Comparison of ENCODE assay signal across 17 cellular contexts in the genomic region with DNA sequence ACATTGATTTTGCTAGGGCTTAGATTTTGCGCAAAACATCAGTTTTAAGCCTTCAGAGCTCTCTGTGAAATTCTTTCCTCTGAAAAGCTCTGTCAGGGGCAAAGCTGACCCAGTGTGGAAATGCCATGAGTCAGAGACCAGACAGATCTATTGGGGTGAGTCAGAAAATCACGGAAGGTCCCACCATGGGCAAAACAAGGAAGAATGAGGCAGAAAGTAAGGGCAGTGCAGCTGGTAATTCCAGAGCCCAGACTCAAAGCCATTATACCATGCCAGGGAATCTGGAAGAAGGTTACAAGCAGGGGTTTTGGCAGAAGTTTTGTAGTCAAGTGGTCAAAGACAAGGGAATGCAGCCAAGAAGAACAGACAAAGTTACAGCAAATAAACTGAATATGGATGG.
DNase-seq lines count a peak whose midpoint lies in the region; ATAC-seq, FAIRE-seq and TF ChIP-seq lines count a peak whose summit lies in the region.
"Had no signal": no experiment of that assay in that cellular context is flagged by ENCODE, and none has a peak within 500 bp of the region (broad histone marks: within the 10 kb centered on the region; RNA-seq: fewer than 3 reads in every experiment).

No MANE protein-coding gene starts in this region.

- no peaks in the 10 kb centered on the region for H4K20me1 ChIP-seq in OCI-LY3 (ENCODE audit: insufficient read depth, low read length)
- no peaks in the 10 kb centered on the region for H4K20me1 ChIP-seq in HepG2 (ENCODE audit: insufficient read depth, low read length)

- H3K9ac ChIP-seq in OCI-LY3 (ENCODE audit: low read length) (peak overlapping the region; percentile 4; the same call in 1 of the 2 replicates), HepG2 (ENCODE audit: insufficient read depth, low read depth, low read length) (no peak overlapping the region)
- H3K9ac ChIP-seq: neural progenitor cell had no signal

- TF ChIP-seq EP300 in HepG2 (IDR thresholded peaks at IDR 0.05; ENCODE audit: low read depth in 2 of 2, low read length in 2 of 2) = no peak
- TF ChIP-seq EP300 in HepG2 (CRISPR knock-in tag; IDR thresholded peaks at IDR 0.05; ENCODE audit: borderline replicate concordance) = no peak

- DNase-seq in Daoy (ENCODE audit: low read depth) = peak; percentile 88
- DNase-seq in epithelial cell of esophagus (ENCODE audit: low read depth) = peak; percentile 89
- no peak for DNase-seq in osteocyte (ENCODE audit: extremely low spot score, unreplicated experiment)
- no peak for DNase-seq in HepG2 (ENCODE audit: low spot score)
- DNase-seq in activated CD4-positive, alpha-beta T cell treated with anti-CD3 and anti-CD28 coated beads for 1 hour = no peak
- DNase-seq: activated effector memory CD4-positive, alpha-beta T cell treated with Interleukin-2 at 50 U/mL for 16 hours; NCI-H1417 treated with DMSO at 0.1 percent for 48 hours; RPMI8226; stimulated activated CD4-positive, alpha-beta T cell treated with anti-CD3 and anti-CD28 coated beads, Interleukin-2, amount 100 ng/mL, for 48 hours; substantia nigra had no signal

- peaks cover 13% of the 10 kb centered on the region; the same call in 1 of the 2 replicates for H3K9me3 ChIP-seq in OCI-LY3 (ENCODE audit: insufficient read depth, low read length)
- H3K9me3 ChIP-seq in HepG2 (ENCODE audit: low read length) = no peaks in the 10 kb centered on the region

- in situ Hi-C loops in HepG2 (cut with HindIII; ENCODE audit: extremely low pct_ligation_motif_present, low pct_unique_long_range_greater_than_20kb) = no loop called here

- POLR2A ChIA-PET in HepG2 (lab: Yijun Ruan, JAX) = no interaction called here

- H3K4me3 ChIP-seq in OCI-LY3 (ENCODE audit: low read length) (no peak overlapping the region; the same call in 1 of the 2 replicates), epithelial cell of esophagus (ENCODE audit: low read length) (no peak overlapping the region), HepG2 (replicated peaks in 1 of 3; ENCODE audit: insufficient read depth in 1 of 3, low read depth in 2 of 3, low read length in 3 of 3) (no peak overlapping the region)
- H3K4me3 ChIP-seq: neural progenitor cell had no signal

- peaks cover 24% of the 10 kb centered on the region for H3K36me3 ChIP-seq in OCI-LY3 (replicated peaks; ENCODE audit: low read depth, low read length)
- H3K36me3 ChIP-seq in HepG2 (replicated peaks in 1 of 2; ENCODE audit: control insufficient read depth in 1 of 2, insufficient read depth in 2 of 2, low read length in 2 of 2) = no peaks in the 10 kb centered on the region
- H3K36me3 ChIP-seq: neural progenitor cell had no signal

- no peaks in the 10 kb centered on the region for H3K27me3 ChIP-seq in OCI-LY3 (ENCODE audit: low read depth, low read length)
- H3K27me3 ChIP-seq in HepG2 (ENCODE audit: control insufficient read depth in 1 of 2, insufficient read depth in 2 of 2, low read length in 2 of 2) = no peaks in the 10 kb centered on the region; a peak in 1 of 5 replicates
- H3K27me3 ChIP-seq: neural progenitor cell had no signal

- H3K4me2 ChIP-seq in OCI-LY3 (ENCODE audit: low read length) = peak overlapping the region; percentile 27
- no peak overlapping the region for H3K4me2 ChIP-seq in HepG2 (ENCODE audit: low read depth, low read length)
- H3K4me2 ChIP-seq: neural progenitor cell had no signal

- peaks cover 6% of the 10 kb centered on the region for H3K9me3 Mint-ChIP-seq in osteocyte (ENCODE audit: unreplicated experiment)
- H3K9me3 Mint-ChIP-seq: dendritic cell treated with granulocyte-macrophage colony-stimulating factor and Interleukin-4, amounts not matched to agents 40 ng/mL and 50 ng/mL, for 4 days; neural progenitor cell; WTC11 had no signal

- FAIRE-seq in HepG2 (lab: Jason Lieb, UNC) = no peak
- FAIRE-seq: D721Med had no signal

- no peaks in the 10 kb centered on the region for H3K79me2 ChIP-seq in OCI-LY3 (ENCODE audit: low read length)
- H3K79me2 ChIP-seq in HepG2 (ENCODE audit: insufficient read depth, low read length) = no peaks in the 10 kb centered on the region

- TF ChIP-seq CTCF in OCI-LY3 (IDR thresholded peaks at IDR 0.05; ENCODE audit: low read depth, low read length) (no peak), epithelial cell of esophagus (IDR thresholded peaks at IDR 0.05; ENCODE audit: insufficient read depth, low read depth, low read length, missing control alignments) (no peak), osteocyte (IDR thresholded peaks at IDR 0.05) (no peak), HepG2 (CRISPR knock-in tag; IDR thresholded peaks at IDR 0.05) (no peak)

- 3% methylated on average over 2 of the region's 2 CpGs for WGBS in HepG2 (ENCODE audit: low lambda C conversion rate)

- H3K4me3 Mint-ChIP-seq in osteocyte (ENCODE audit: unreplicated experiment) = no peak overlapping the region
- H3K4me3 Mint-ChIP-seq: dendritic cell treated with granulocyte-macrophage colony-stimulating factor and Interleukin-4, amounts not matched to agents 40 ng/mL and 50 ng/mL, for 4 days; neural progenitor cell; WTC11 had no signal

- peak overlapping the region; percentile 94 for H3K27ac ChIP-seq in OCI-LY3 (ENCODE audit: low read length)
- H3K27ac ChIP-seq in HepG2 (ENCODE audit: extremely low read length, insufficient read depth, low read length) = no peak overlapping the region
- H3K27ac ChIP-seq: neural progenitor cell had no signal

- intact Hi-C loops in HepG2 (cut with micrococcal nuclease; ENCODE audit: unreplicated experiment) = no loop called here

- H3K4me1 Mint-ChIP-seq in osteocyte (ENCODE audit: unreplicated experiment) = peaks cover 32% of the 10 kb centered on the region
- H3K4me1 Mint-ChIP-seq: WTC11 had no signal

- BruUV-seq in HepG2 (replicated peaks; lab: Mats Ljungman, UMichigan) = no TSS peak

- H3K27ac Mint-ChIP-seq in osteocyte (ENCODE audit: unreplicated experiment) = peak overlapping the region; percentile 83
- H3K27ac Mint-ChIP-seq: dendritic cell treated with granulocyte-macrophage colony-stimulating factor and Interleukin-4, amounts not matched to agents 40 ng/mL and 50 ng/mL, for 4 days; neural progenitor cell; WTC11 had no signal

- peaks cover 5% of the 10 kb centered on the region for H3K36me3 Mint-ChIP-seq in osteocyte (ENCODE audit: unreplicated experiment)
- H3K36me3 Mint-ChIP-seq: neural progenitor cell, WTC11 had no signal

- no peak for ATAC-seq in HG03095 (IDR thresholded peaks at IDR 0.05; ENCODE audit: unreplicated experiment)
- no peak for ATAC-seq in HepG2
- ATAC-seq in GM21447 (IDR thresholded peaks at IDR 0.05; ENCODE audit: unreplicated experiment) = no peak
- ATAC-seq: WTC11 had no signal

- no peak for TF ChIP-seq RAD21 in HepG2 (CRISPR knock-in tag; IDR thresholded peaks at IDR 0.05)

- CTCF ChIA-PET in HepG2 (lab: Yijun Ruan, JAX; ENCODE audit: low intra/inter-chr PET ratio, low total read pairs) = no interaction called here

- no peak for TF ChIP-seq POLR2A in HepG2 (IDR thresholded peaks at IDR 0.05; ENCODE audit: insufficient read depth in 1 of 2, low read depth in 2 of 2, low read length in 2 of 2)

- H2AFZ ChIP-seq in OCI-LY3 (ENCODE audit: low read depth, low read length) = no peak overlapping the region
- H2AFZ ChIP-seq in HepG2 (ENCODE audit: low read length) = no peak overlapping the region
- H2AFZ ChIP-seq: neural progenitor cell had no signal

- peaks cover 52% of the 10 kb centered on the region for H3K4me1 ChIP-seq in OCI-LY3 (ENCODE audit: low read length)
- H3K4me1 ChIP-seq in HepG2 (ENCODE audit: insufficient read depth, low read length) = no peaks in the 10 kb centered on the region
- H3K4me1 ChIP-seq: neural progenitor cell had no signal

- H3K27me3 Mint-ChIP-seq in osteocyte (ENCODE audit: unreplicated experiment) = no peaks in the 10 kb centered on the region
- H3K27me3 Mint-ChIP-seq: dendritic cell treated with granulocyte-macrophage colony-stimulating factor and Interleukin-4, amounts not matched to agents 40 ng/mL and 50 ng/mL, for 4 days had no signal

TF ChIP-seq in HepG2, 621 proteins besides CTCF, POLR2A, EP300 and RAD21 (continues in another document):
- TF ChIP-seq TAF15 (IDR thresholded peaks at IDR 0.05; ENCODE audit: low read depth, low read length, poor library complexity, severe bottlenecking) (no peak), ZKSCAN5 (CRISPR knock-in tag; IDR thresholded peaks at IDR 0.05) (no peak), TEAD2 (CRISPR knock-in tag; IDR thresholded peaks at IDR 0.05) (no peak), FOXM1 (CRISPR knock-in tag; IDR thresholded peaks at IDR 0.05) (no peak), ZNF333 (CRISPR knock-in tag; IDR thresholded peaks at IDR 0.05; ENCODE audit: borderline replicate concordance) (no peak)
- TF ChIP-seq, protein P1, sequence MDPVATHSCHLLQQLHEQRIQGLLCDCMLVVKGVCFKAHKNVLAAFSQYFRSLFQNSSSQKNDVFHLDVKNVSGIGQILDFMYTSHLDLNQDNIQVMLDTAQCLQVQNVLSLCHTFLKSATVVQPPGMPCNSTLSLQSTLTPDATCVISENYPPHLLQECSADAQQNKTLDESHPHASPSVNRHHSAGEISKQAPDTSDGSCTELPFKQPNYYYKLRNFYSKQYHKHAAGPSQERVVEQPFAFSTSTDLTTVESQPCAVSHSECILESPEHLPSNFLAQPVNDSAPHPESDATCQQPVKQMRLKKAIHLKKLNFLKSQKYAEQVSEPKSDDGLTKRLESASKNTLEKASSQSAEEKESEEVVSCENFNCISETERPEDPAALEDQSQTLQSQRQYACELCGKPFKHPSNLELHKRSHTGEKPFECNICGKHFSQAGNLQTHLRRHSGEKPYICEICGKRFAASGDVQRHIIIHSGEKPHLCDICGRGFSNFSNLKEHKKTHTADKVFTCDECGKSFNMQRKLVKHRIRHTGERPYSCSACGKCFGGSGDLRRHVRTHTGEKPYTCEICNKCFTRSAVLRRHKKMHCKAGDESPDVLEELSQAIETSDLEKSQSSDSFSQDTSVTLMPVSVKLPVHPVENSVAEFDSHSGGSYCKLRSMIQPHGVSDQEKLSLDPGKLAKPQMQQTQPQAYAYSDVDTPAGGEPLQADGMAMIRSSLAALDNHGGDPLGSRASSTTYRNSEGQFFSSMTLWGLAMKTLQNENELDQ (CRISPR knock-in tag; IDR thresholded peaks at IDR 0.05; ENCODE audit: borderline replicate concordance) = no peak
- TF ChIP-seq, protein P2, sequence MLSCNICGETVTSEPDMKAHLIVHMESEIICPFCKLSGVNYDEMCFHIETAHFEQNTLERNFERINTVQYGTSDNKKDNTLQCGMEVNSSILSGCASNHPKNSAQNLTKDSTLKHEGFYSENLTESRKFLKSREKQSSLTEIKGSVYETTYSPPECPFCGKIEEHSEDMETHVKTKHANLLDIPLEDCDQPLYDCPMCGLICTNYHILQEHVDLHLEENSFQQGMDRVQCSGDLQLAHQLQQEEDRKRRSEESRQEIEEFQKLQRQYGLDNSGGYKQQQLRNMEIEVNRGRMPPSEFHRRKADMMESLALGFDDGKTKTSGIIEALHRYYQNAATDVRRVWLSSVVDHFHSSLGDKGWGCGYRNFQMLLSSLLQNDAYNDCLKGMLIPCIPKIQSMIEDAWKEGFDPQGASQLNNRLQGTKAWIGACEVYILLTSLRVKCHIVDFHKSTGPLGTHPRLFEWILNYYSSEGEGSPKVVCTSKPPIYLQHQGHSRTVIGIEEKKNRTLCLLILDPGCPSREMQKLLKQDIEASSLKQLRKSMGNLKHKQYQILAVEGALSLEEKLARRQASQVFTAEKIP (CRISPR knock-in tag; IDR thresholded peaks at IDR 0.05; ENCODE audit: borderline replicate concordance) = no peak

Comparison
In these comparisons a context has a peak if more than half of its experiments do, and no peak if none do; other contexts are left out.
1. DNase-seq: peak in Daoy (single experiment) and epithelial cell of esophagus (single experiment); none in osteocyte (single experiment), HepG2 (single experiment) and activated CD4-positive, alpha-beta T cell treated with anti-CD3 and anti-CD28 coated beads for 1 hour (single experiment).